19 cellular contexts compared by ENCODE assay signal in the genomic region with DNA sequence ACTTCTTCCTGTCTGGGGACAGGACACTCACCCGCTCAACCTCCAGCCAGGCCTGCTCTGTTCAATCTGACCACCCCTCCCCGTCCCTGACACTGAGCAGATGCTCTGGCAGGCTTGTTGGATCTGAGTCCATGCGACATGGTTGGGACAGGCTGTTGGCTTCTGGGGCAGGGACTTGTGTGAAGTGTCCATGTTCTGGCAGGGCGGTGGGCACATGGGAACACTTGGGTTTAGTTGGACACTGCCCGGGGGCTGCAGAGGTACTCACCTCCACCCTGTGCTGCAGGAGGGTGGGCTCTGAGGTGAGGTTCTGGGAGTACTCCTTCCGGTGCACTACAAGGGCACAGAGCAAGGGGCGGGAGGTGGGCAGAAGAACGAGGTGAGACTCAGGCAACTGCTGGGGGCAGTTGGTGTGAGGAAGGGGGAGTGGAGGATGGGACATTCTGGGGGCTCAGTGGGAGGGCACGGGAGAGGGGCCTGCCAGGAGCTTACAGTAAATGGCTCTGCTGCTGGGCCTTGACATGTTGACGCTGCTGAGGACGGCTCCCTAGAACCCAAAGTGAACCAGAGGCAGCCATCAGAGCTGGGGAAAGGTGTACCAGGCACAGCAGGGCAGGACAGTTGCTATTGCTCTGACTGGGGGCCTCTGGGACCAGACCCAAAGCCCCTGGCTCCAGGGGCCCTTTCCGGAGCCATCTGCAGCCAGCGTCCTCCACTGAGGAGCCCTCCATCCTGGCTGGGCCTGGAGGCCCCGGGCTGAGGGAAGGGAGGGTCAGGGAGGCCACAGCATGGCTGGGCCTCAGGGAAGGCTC. TPM values are rescaled to one million over a fixed set of nuclear protein-coding genes. Genes with fewer than 3 reads are reported as not detected.
DNase-seq lines count a peak whose midpoint lies in the region; ATAC-seq and TF ChIP-seq lines count a peak whose summit lies in the region.
"Had no signal": no experiment of that assay in that cellular context is flagged by ENCODE, and none has a peak within 500 bp of the region (broad histone marks: within the 10 kb centered on the region; RNA-seq: fewer than 3 reads in every experiment).

No MANE protein-coding gene starts in this region.

- no peak for TF ChIP-seq EP300 in transverse colon (IDR thresholded peaks at IDR 0.05; ENCODE audit: low read depth)

- H3K4ac ChIP-seq in mesendoderm (ENCODE audit: low read depth, low read length) = no peak overlapping the region

- H3K4me1 ChIP-seq in mesendoderm (ENCODE audit: control insufficient read depth, low read depth, low read length) (no peaks in the 10 kb centered on the region), transverse colon (peaks cover 22 to 46% (median 35%) of the 10 kb centered on the region in 4 donors)

- intact Hi-C loops in transverse colon (cut with DNase I; ENCODE audit: low total_unique reads) = no loop called here
- intact Hi-C loops in CD4-positive, alpha-beta T cell (cut with DNase I, micrococcal nuclease) = no loop called here

- no peaks in the 10 kb centered on the region for H3K36me3 Mint-ChIP-seq in CD4-positive, alpha-beta T cell (ENCODE audit: low read depth)

- no peak overlapping the region for H3K23ac ChIP-seq in mesendoderm (ENCODE audit: low read length)

- ATAC-seq in CD4-positive, alpha-beta T cell (ENCODE audit: poor library complexity) = no peak
- ATAC-seq: HCT116, left colon, PC-3 had no signal

- no peak overlapping the region for H2AK5ac ChIP-seq in mesendoderm (ENCODE audit: low read length)

- TF ChIP-seq POLR2A in transverse colon (IDR thresholded peaks at IDR 0.05) = no peak

- peak; percentile 43 for DNase-seq in activated CD8-positive, alpha-beta memory T cell treated with anti-CD3 and anti-CD28 coated beads, Interleukin-2, amount 50 U/mL, for 48 hours
- DNase-seq in activated CD8-positive, alpha-beta memory T cell treated with anti-CD3 and anti-CD28 coated beads for 24 hours = no peak
- DNase-seq in fibroblast of villous mesenchyme (ENCODE audit: low read depth) (peak; percentile 21), mesendoderm (peak; percentile 18), transverse colon (peak; percentile 15), GM19240 (ENCODE audit: insufficient read length, low spot score) (no peak), DMS79 treated with DMSO at 0.1 percent for 48 hours (lab: John Stamatoyannopoulos, UW) (no peak)
- DNase-seq in CD4-positive, alpha-beta T cell = no peak
- DNase-seq: ACHN; activated CD4-positive, alpha-beta T cell treated with anti-CD3 and anti-CD28 coated beads for 1 hour; Kasumi-1; NCI-H524 treated with DMSO at 0.1 percent for 48 hours; nephron progenitor cell; PC-3; T-helper 1 cell had no signal

- H3K36me3 ChIP-seq in mesendoderm (ENCODE audit: control insufficient read depth, insufficient read depth, low read length) (no peaks in the 10 kb centered on the region), transverse colon (peaks cover 0 to 13% (median 1%) of the 10 kb centered on the region in 4 donors)

- H4K5ac ChIP-seq in mesendoderm (ENCODE audit: low read length) = no peak overlapping the region

- H3K79me2 ChIP-seq in mesendoderm (ENCODE audit: control insufficient read depth, insufficient read depth, low read length) = no peaks in the 10 kb centered on the region

- H3K4me3 Mint-ChIP-seq in CD4-positive, alpha-beta T cell = no peak overlapping the region
- H3K4me3 Mint-ChIP-seq: nephron progenitor cell had no signal

- H3K79me1 ChIP-seq in mesendoderm (ENCODE audit: low read length) = no peaks in the 10 kb centered on the region

- H2BK120ac ChIP-seq in mesendoderm (ENCODE audit: low read depth, low read length) = no peak overlapping the region

- no peak overlapping the region for H3K18ac ChIP-seq in mesendoderm (ENCODE audit: low read length)

- no peak overlapping the region for H4K8ac ChIP-seq in mesendoderm (ENCODE audit: low read depth, low read length)

- H2BK15ac ChIP-seq in mesendoderm (replicated peaks; ENCODE audit: low read depth) = no peak overlapping the region

- H3K9ac ChIP-seq in mesendoderm (ENCODE audit: low read length) = no peak overlapping the region

- no peak overlapping the region for H3K27ac Mint-ChIP-seq in CD4-positive, alpha-beta T cell
- H3K27ac Mint-ChIP-seq: nephron progenitor cell had no signal

- CTCF ChIA-PET in CD4-positive, alpha-beta T cell (lab: Charles Lee) = no interaction called here

- in situ Hi-C loops in transverse colon (cut with MboI; ENCODE audit: low pct_ligation_motif_present in 1 of 4, low pct_unique_long_range_greater_than_20kb in 1 of 4, low sequenced_read_pairs in 3 of 4) = loop anchor here in 1 of 4 donors (5.0 kb wide), 1 partner anchor 109 kb away; no protein-coding TSS in a partner anchor

- H3K9me3 ChIP-seq in transverse colon = no peaks in the 10 kb centered on the region
- H3K9me3 ChIP-seq in CD4-positive, alpha-beta T cell (ENCODE audit: control insufficient read depth, low read length) = no peaks in the 10 kb centered on the region

- no peaks in the 10 kb centered on the region for H3K27me3 Mint-ChIP-seq in CD4-positive, alpha-beta T cell

- no peak for TF ChIP-seq CTCF in fibroblast of villous mesenchyme (IDR thresholded peaks at IDR 0.05; ENCODE audit: insufficient read depth, low read depth, low read length)
- no peak for TF ChIP-seq CTCF in transverse colon (IDR thresholded peaks at IDR 0.05)
- no peak for TF ChIP-seq CTCF in CD4-positive, alpha-beta T cell (IDR thresholded peaks at IDR 0.05)

- no CpG with 5 or more reads among the region's 14 CpGs for WGBS in mesendoderm (ENCODE audit: extremely low coverage, insufficient coverage, low lambda C conversion rate)
- 83 to 90% methylated on average over 2 to 14 of the region's 14 CpGs for WGBS in transverse colon (ENCODE audit: low coverage in 1 of 2), 2 donors

- H3K27ac ChIP-seq in mesendoderm (ENCODE audit: low read depth, low read length) (no peak overlapping the region), transverse colon (peak overlapping the region in 3 of 4 donors; percentile 89 to 96 (median 91))
- no peak overlapping the region for H3K27ac ChIP-seq in CD4-positive, alpha-beta T cell (ENCODE audit: low read depth, low read length)

- H3K4me1 Mint-ChIP-seq in CD4-positive, alpha-beta T cell (ENCODE audit: low read depth) = no peaks in the 10 kb centered on the region

- no peak overlapping the region for H2BK5ac ChIP-seq in mesendoderm (ENCODE audit: low read length)

- H3K27me3 ChIP-seq in mesendoderm (ENCODE audit: insufficient read depth, low read length, poor library complexity) = no peaks in the 10 kb centered on the region
- no peaks in the 10 kb centered on the region for H3K27me3 ChIP-seq in transverse colon
- no peaks in the 10 kb centered on the region for H3K27me3 ChIP-seq in CD4-positive, alpha-beta T cell (ENCODE audit: control insufficient read depth, insufficient read depth, low read length)

- no peak overlapping the region for H3K56ac ChIP-seq in mesendoderm (ENCODE audit: low read length)

- H3K4me2 ChIP-seq in mesendoderm (ENCODE audit: low read length) = no peak overlapping the region

- H3K4me3 ChIP-seq in fibroblast of villous mesenchyme (ENCODE audit: low read depth, low read length) (no peak overlapping the region), mesendoderm (ENCODE audit: low read length) (no peak overlapping the region), transverse colon (peak overlapping the region in 1 of 4 donors; percentile 62)

- no peaks in the 10 kb centered on the region for H3K9me3 Mint-ChIP-seq in CD4-positive, alpha-beta T cell
- H3K9me3 Mint-ChIP-seq: nephron progenitor cell had no signal

- POLR2A ChIA-PET in CD4-positive, alpha-beta T cell (lab: Charles Lee) = no interaction called here

RNA-seq across cellular contexts. Expression of a gene that starts 2.3 kb away (rescaled TPM):
- total RNA-seq in fibroblast of villous mesenchyme = not detected in 2 replicates
- not detected for polyA plus RNA-seq in mesendoderm (2013, experiment 1 of 2)
- not detected for polyA plus RNA-seq in mesendoderm (2013, experiment 2 of 2)
- total RNA-seq in transverse colon = 100 to 1,000 TPM; 228 to 468 (median 363) TPM
- total RNA-seq in CD4-positive, alpha-beta T cell = not detected
- total RNA-seq: endothelial cell of umbilical vein, glomerular endothelial cell, PC-3 had no signal
- polyA plus RNA-seq: endothelial cell of umbilical vein had no signal

RNA-seq across cellular contexts. Expression of a gene that starts 20.6 kb away (rescaled TPM):
- total RNA-seq in fibroblast of villous mesenchyme (84.7 and 104 TPM in 2 replicates), transverse colon (10 to 100 TPM in 3 of 4 donors, 1 to 10 TPM in 1; 8.2 to 34.1 (median 24.3) TPM)
- 6.4 TPM for polyA plus RNA-seq in mesendoderm (2013, experiment 1 of 2)
- 6.1 TPM for polyA plus RNA-seq in mesendoderm (2013, experiment 2 of 2)
- total RNA-seq in CD4-positive, alpha-beta T cell = 10 to 100 TPM; 14.8 to 15.4 TPM

RNA-seq across cellular contexts. Expression of a gene that starts 49.4 kb away (rescaled TPM):
- total RNA-seq in fibroblast of villous mesenchyme (5.8 and 9.1 TPM in 2 replicates), transverse colon (1 to 10 TPM in 2 of 4 donors, not detected in 2; 1.2 to 1.4 TPM)
- 0.14 TPM for polyA plus RNA-seq in mesendoderm (2013, experiment 1 of 2)
- polyA plus RNA-seq in mesendoderm (2013, experiment 2 of 2) = 0.22 TPM
- total RNA-seq in CD4-positive, alpha-beta T cell = under 1 TPM; 0.20 to 0.36 TPM
- total RNA-seq: glomerular endothelial cell, PC-3 had no signal

Comparison
In these comparisons a context has a peak if more than half of its experiments do, and no peak if none do; other contexts are left out.
1. DNase-seq: peak in activated CD8-positive, alpha-beta memory T cell treated with anti-CD3 and anti-CD28 coated beads, Interleukin-2, amount 50 U/mL, for 48 hours (single experiment), fibroblast of villous mesenchyme (single experiment), mesendoderm (single experiment) and transverse colon (single experiment); none in activated CD8-positive, alpha-beta memory T cell treated with anti-CD3 and anti-CD28 coated beads for 24 hours (single experiment), CD4-positive, alpha-beta T cell (0 of 10), GM19240 (single experiment) and DMS79 treated with DMSO at 0.1 percent for 48 hours (single experiment).
2. H3K27ac ChIP-seq: peak in transverse colon (3 of 4); none in mesendoderm (single experiment) and CD4-positive, alpha-beta T cell (single experiment).
3. RNA of a gene that starts 2.3 kb away (total RNA-seq): 228 to 468 TPM in transverse colon; not detected in fibroblast of villous mesenchyme and not detected in CD4-positive, alpha-beta T cell; every median in the first group is over 100 times any median in the second.